ENCODE assay signal across 20 cellular contexts in the genomic region with DNA sequence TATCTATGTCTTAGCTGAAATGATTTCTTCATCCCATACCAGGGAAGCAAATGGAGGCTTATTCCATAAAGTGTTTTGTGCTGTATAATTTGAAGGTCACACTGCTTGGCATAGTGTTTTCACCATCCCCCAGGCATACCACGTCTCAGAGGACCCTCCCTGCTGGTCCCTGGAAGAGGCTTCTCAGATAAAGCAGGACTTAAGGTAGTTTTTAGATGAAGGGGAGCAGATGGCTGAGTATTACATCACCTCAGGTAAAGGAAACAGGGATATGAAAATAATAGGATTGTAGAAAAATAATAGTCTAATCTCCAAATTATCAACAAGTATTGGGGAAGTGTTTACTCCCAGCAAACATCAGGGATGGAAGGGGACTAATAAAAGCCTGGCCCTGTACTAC. TPM values are rescaled to one million over a fixed set of nuclear protein-coding genes. Genes with fewer than 3 reads are reported as not detected.
DNase-seq lines count a peak whose midpoint lies in the region; ATAC-seq and TF ChIP-seq lines count a peak whose summit lies in the region.
"Had no signal": no experiment of that assay in that cellular context is flagged by ENCODE, and none has a peak within 500 bp of the region (broad histone marks: within the 10 kb centered on the region; RNA-seq: fewer than 3 reads in every experiment).

No MANE protein-coding gene starts in this region.

- 0 to 17% methylated on average over 1 of the region's 1 CpG for WGBS in gastroesophageal sphincter (ENCODE audit: low coverage in 1 of 2), 2 donors
- 10 to 16% methylated on average over 1 of the region's 1 CpG for WGBS in aorta, 2 donors

- H3K4me3 ChIP-seq in right atrium auricular region, result no peak overlapping the region
- H3K4me3 ChIP-seq in ascending aorta, result no peak overlapping the region
- no peak overlapping the region for H3K4me3 ChIP-seq in gastroesophageal sphincter
- H3K4me3 ChIP-seq in aorta (ENCODE audit: low read length in 2 of 2), result no peak overlapping the region
- H3K4me3 ChIP-seq: BLaER1 treated with 17β-estradiol and CSF1 and Interleukin-3, amounts not matched to agents 10 nM and 100 nM; body of pancreas; neural progenitor cell; upper lobe of left lung had no signal

- H3K27ac ChIP-seq in right atrium auricular region, result peak overlapping the region; percentile 80 to 93
- H3K27ac ChIP-seq in ascending aorta, result peak overlapping the region; percentile 92 to 94
- peak overlapping the region in 3 of 4 donors; percentile 72 to 82 (median 75) for H3K27ac ChIP-seq in gastroesophageal sphincter
- peak overlapping the region; percentile 47 to 69 for H3K27ac ChIP-seq in aorta (ENCODE audit: low read depth in 1 of 2, low read length in 2 of 2)
- H3K27ac ChIP-seq: BLaER1 treated with 17β-estradiol and CSF1 and Interleukin-3, amounts not matched to agents 10 nM and 100 nM; epithelial cell of prostate; upper lobe of left lung had no signal

- TF ChIP-seq POLR2A in gastroesophageal sphincter (IDR thresholded peaks at IDR 0.05), result no peak

- H3K9me3 ChIP-seq in right atrium auricular region (no peaks in the 10 kb centered on the region), ascending aorta (no peaks in the 10 kb centered on the region), gastroesophageal sphincter (no peaks in the 10 kb centered on the region), aorta (ENCODE audit: control insufficient read depth, low read length) (no peaks in the 10 kb centered on the region)
- H3K9me3 ChIP-seq: BLaER1 treated with 17β-estradiol and CSF1 and Interleukin-3, amounts not matched to agents 10 nM and 100 nM; body of pancreas; upper lobe of left lung had no signal

- TF ChIP-seq EP300 in gastroesophageal sphincter (IDR thresholded peaks at IDR 0.05), result no peak

- TF ChIP-seq CTCF in right atrium auricular region (IDR thresholded peaks at IDR 0.05) (no peak), ascending aorta (IDR thresholded peaks at IDR 0.05) (no peak), gastroesophageal sphincter (IDR thresholded peaks at IDR 0.05) (no peak)

- H3K36me3 ChIP-seq in right atrium auricular region (no peaks in the 10 kb centered on the region), ascending aorta (no peaks in the 10 kb centered on the region), gastroesophageal sphincter (no peaks in the 10 kb centered on the region), aorta (ENCODE audit: control insufficient read depth in 1 of 2, insufficient read depth in 2 of 2, low read length in 1 of 2) (no peaks in the 10 kb centered on the region)
- H3K36me3 ChIP-seq: BLaER1 treated with 17β-estradiol and CSF1 and Interleukin-3, amounts not matched to agents 10 nM and 100 nM; neural progenitor cell; upper lobe of left lung had no signal

- H3K4me1 ChIP-seq in right atrium auricular region (peaks cover 0 to 22% of the 10 kb centered on the region in 2 donors), ascending aorta (peaks cover 0 to 18% of the 10 kb centered on the region in 2 donors), gastroesophageal sphincter (peaks cover 0 to 22% (median 4%) of the 10 kb centered on the region in 3 donors), aorta (ENCODE audit: control insufficient read depth in 1 of 2, insufficient read depth in 2 of 2, low read length in 2 of 2) (peaks cover 0 to 4% of the 10 kb centered on the region in 2 donors)
- H3K4me1 ChIP-seq: body of pancreas, upper lobe of left lung had no signal

- DNase-seq in right atrium auricular region (ENCODE audit: low spot score), result no peak
- DNase-seq in cardiac septum (ENCODE audit: low spot score), result no peak
- DNase-seq in ascending aorta (ENCODE audit: low spot score in 2 of 2), result no peak
- DNase-seq in aorta, result no peak
- no peak for DNase-seq in UCSD-AML1 (lab: John Stamatoyannopoulos, UW; ENCODE audit: unreplicated experiment)
- DNase-seq: activated CD4-positive, alpha-beta T cell treated with anti-CD3 and anti-CD28 coated beads, Interleukin-2, amount 50 U/mL, for 4 hours; activated naive CD4-positive, alpha-beta T cell; body of pancreas; glutamatergic neuron; NCI-H2029 treated with DMSO at 0.1 percent for 48 hours; stimulated activated CD4-positive, alpha-beta T cell treated with anti-CD3 and anti-CD28 coated beads, Interleukin-4, amount 100 ng/mL, for 24 hours; upper lobe of left lung had no signal

- intact Hi-C loops in cardiac septum (cut with DNase I) (no loop called here), ascending aorta (cut with DNase I) (loop anchor here (2.0 to 5.0 kb wide), 2 partner anchors 13 to 134 kb away; a partner anchor contains a TSS), aorta (cut with DNase I) (no loop called here)

- H3K27me3 ChIP-seq in right atrium auricular region (no peaks in the 10 kb centered on the region), ascending aorta (no peaks in the 10 kb centered on the region), gastroesophageal sphincter (no peaks in the 10 kb centered on the region), aorta (ENCODE audit: control insufficient read depth in 1 of 2, insufficient read depth in 2 of 2, low read length in 1 of 2) (no peaks in the 10 kb centered on the region)
- H3K27me3 ChIP-seq: BLaER1 treated with 17β-estradiol and CSF1 and Interleukin-3, amounts not matched to agents 10 nM and 100 nM; body of pancreas; neural progenitor cell; upper lobe of left lung had no signal

- ATAC-seq in gastroesophageal sphincter (no peak), aorta (ENCODE audit: low FRiP score) (no peak), HG03159 (IDR thresholded peaks at IDR 0.05; ENCODE audit: unreplicated experiment) (no peak)
- ATAC-seq: activated CD4-positive, CD25-positive, alpha-beta regulatory T cell treated with anti-CD3 and anti-CD28 coated beads, Interleukin-2, amount 50 U/mL, for 24 hours; body of pancreas; left lobe of liver; sciatic nerve had no signal

RNA-seq across cellular contexts. Expression of a gene that starts 7.3 kb away (rescaled TPM):
- 10 to 100 TPM; 35.9 to 49.6 TPM for total RNA-seq in right atrium auricular region
- total RNA-seq in cardiac septum, result 56.0 TPM
- 48.3 TPM for total RNA-seq in ascending aorta
- total RNA-seq in gastroesophageal sphincter, result 100 to 1,000 TPM in 1 of 4 donors, 10 to 100 TPM in 3; 49.0 to 106 (median 91.7) TPM
- 100 to 1,000 TPM in 1 of 2 donors, 10 to 100 TPM in 1; 98.6 to 123 TPM for total RNA-seq in aorta
- polyA plus RNA-seq in aorta, result 10 to 100 TPM in 1 of 2 donors, 1 to 10 TPM in 1; 4.6 to 16.0 TPM

RNA-seq across cellular contexts. Expression of a gene that starts 50.2 kb away (rescaled TPM):
- under 1 TPM; 0.56 to 0.63 TPM for total RNA-seq in right atrium auricular region
- 1.9 TPM for total RNA-seq in cardiac septum
- 10.0 TPM for total RNA-seq in ascending aorta
- total RNA-seq in gastroesophageal sphincter, result under 1 TPM; 0.40 to 0.85 (median 0.60) TPM
- total RNA-seq in aorta, result 1 to 10 TPM; 1.4 to 4.2 TPM
- polyA plus RNA-seq in aorta, result under 1 TPM; 0.25 to 0.54 TPM
